ENCODE assay signal across 19 cellular contexts in genomic region chr13:108947551-108948030, GRCh38.
A peak's percentile ranks its signal among the peaks of the same experiment; 100 is the strongest.
DNase-seq lines count a peak whose midpoint lies in the region; ATAC-seq, FAIRE-seq and TF ChIP-seq lines count a peak whose summit lies in the region.
"Had no signal": no experiment of that assay in that cellular context is flagged by ENCODE, and none has a peak within 500 bp of the region (broad histone marks: within the 10 kb centered on the region; RNA-seq: fewer than 3 reads in every experiment).

No MANE protein-coding gene starts in this region.

- FAIRE-seq in pancreas (lab: Jason Lieb, UNC): no peak
- FAIRE-seq in H54 (lab: Jason Lieb, UNC): no peak
- FAIRE-seq: endothelial cell of umbilical vein, GM12892 had no signal

- no peaks in the 10 kb centered on the region for H3K27me3 Mint-ChIP-seq in activated T-cell treated with anti-CD3 and anti-CD28 coated beads, Interleukin-2, amount 50 U/mL, for 4 hours (ENCODE audit: low read depth)

- WGBS in pancreas, 2 donors: 74 to 77% methylated on average over 8 of the region's 8 CpGs

- DNase-seq in AG08395 (ENCODE audit: low spot score): peak; percentile 58
- DNase-seq in MG63: peak; percentile 49
- DNase-seq in fibroblast of pulmonary artery (ENCODE audit: low read depth): peak; percentile 11
- DNase-seq in pancreas: peak in 1 of 6 donors; percentile 30
- DNase-seq in ecto neural progenitor cell (ENCODE audit: low spot score): no peak
- no peak for DNase-seq in activated T-cell treated with anti-CD3 and anti-CD28 coated beads, Interleukin-2, amount 50 U/mL, for 4 hours
- DNase-seq in SIG-M5 treated with dmso at 0.1 percent for 504 hours (lab: John Stamatoyannopoulos, UW; ENCODE audit: unreplicated experiment): no peak
- no peak for DNase-seq in H54 (ENCODE audit: insufficient read length, low spot score)
- DNase-seq: activated naive CD4-positive, alpha-beta T cell treated with anti-CD3 and anti-CD28 coated beads for 36 hours; caudate nucleus; DMS79 treated with DMSO at 0.1 percent for 48 hours; KG1; OCI-M1; spleen; substantia nigra had no signal

- no peak for TF ChIP-seq CTCF in fibroblast of pulmonary artery (IDR thresholded peaks at IDR 0.05; ENCODE audit: low read length, missing control alignments)
- no peak for TF ChIP-seq CTCF in pancreas (IDR thresholded peaks at IDR 0.05)

- no peak overlapping the region for H3K4me3 ChIP-seq in MG63
- H3K4me3 ChIP-seq in fibroblast of pulmonary artery (replicated peaks; ENCODE audit: low read depth, low read length): no peak overlapping the region
- H3K4me3 ChIP-seq in pancreas: no peak overlapping the region
- H3K4me3 ChIP-seq: BLaER1, spleen had no signal

- no peak overlapping the region for H3K27ac ChIP-seq in pancreas
- H3K27ac ChIP-seq: BLaER1, spleen had no signal

- no peaks in the 10 kb centered on the region for H3K9me3 Mint-ChIP-seq in activated T-cell treated with anti-CD3 and anti-CD28 coated beads, Interleukin-2, amount 50 U/mL, for 4 hours
- H3K9me3 Mint-ChIP-seq: activated naive CD4-positive, alpha-beta T cell treated with anti-CD3 and anti-CD28 coated beads for 36 hours; WTC11 had no signal

- H3K9me3 ChIP-seq in MG63 (no peaks in the 10 kb centered on the region), pancreas (no peaks in the 10 kb centered on the region)
- H3K9me3 ChIP-seq: BLaER1, spleen had no signal

- no peak for TF ChIP-seq POLR2A in H54 (IDR thresholded peaks at IDR 0.05; ENCODE audit: low read depth, low read length)

- H3K36me3 ChIP-seq in MG63 (no peaks in the 10 kb centered on the region), pancreas (no peaks in the 10 kb centered on the region)
- H3K36me3 ChIP-seq: BLaER1, spleen had no signal

- no peak overlapping the region for H3K4me3 Mint-ChIP-seq in activated T-cell treated with anti-CD3 and anti-CD28 coated beads, Interleukin-2, amount 50 U/mL, for 4 hours
- H3K4me3 Mint-ChIP-seq: activated naive CD4-positive, alpha-beta T cell treated with anti-CD3 and anti-CD28 coated beads for 36 hours; WTC11 had no signal

- no peaks in the 10 kb centered on the region for H3K4me1 ChIP-seq in pancreas
- H3K4me1 ChIP-seq: BLaER1, spleen had no signal

- ATAC-seq in pancreas: peak in 3 of 4 donors; percentile 63 to 81 (median 66)
- ATAC-seq in activated T-cell treated with anti-CD3 and anti-CD28 coated beads, Interleukin-2, amount 50 U/mL, for 4 hours: no peak
- ATAC-seq: WTC11 had no signal

- H3K36me3 Mint-ChIP-seq in activated T-cell treated with anti-CD3 and anti-CD28 coated beads, Interleukin-2, amount 50 U/mL, for 4 hours (ENCODE audit: insufficient read depth): no peaks in the 10 kb centered on the region
- H3K36me3 Mint-ChIP-seq: WTC11 had no signal

- intact Hi-C loops in pancreas (cut with DNase I): no loop called here

- H3K4me1 Mint-ChIP-seq in activated T-cell treated with anti-CD3 and anti-CD28 coated beads, Interleukin-2, amount 50 U/mL, for 4 hours (ENCODE audit: low read depth): no peaks in the 10 kb centered on the region
- H3K4me1 Mint-ChIP-seq: WTC11 had no signal

- H3K27me3 ChIP-seq in MG63 (no peaks in the 10 kb centered on the region), pancreas (no peaks in the 10 kb centered on the region)
- H3K27me3 ChIP-seq: BLaER1, spleen had no signal

Comparison
In these comparisons a context has a peak if more than half of its experiments do, and no peak if none do; other contexts are left out.
1. DNase-seq: peak in AG08395 (single experiment), MG63 (single experiment) and fibroblast of pulmonary artery (single experiment); none in ecto neural progenitor cell (single experiment), activated T-cell treated with anti-CD3 and anti-CD28 coated beads, Interleukin-2, amount 50 U/mL, for 4 hours (single experiment), SIG-M5 treated with dmso at 0.1 percent for 504 hours (single experiment) and H54 (single experiment).
2. ATAC-seq: peak in pancreas (3 of 4); none in activated T-cell treated with anti-CD3 and anti-CD28 coated beads, Interleukin-2, amount 50 U/mL, for 4 hours (0 of 2).